In the genomic region with DNA sequence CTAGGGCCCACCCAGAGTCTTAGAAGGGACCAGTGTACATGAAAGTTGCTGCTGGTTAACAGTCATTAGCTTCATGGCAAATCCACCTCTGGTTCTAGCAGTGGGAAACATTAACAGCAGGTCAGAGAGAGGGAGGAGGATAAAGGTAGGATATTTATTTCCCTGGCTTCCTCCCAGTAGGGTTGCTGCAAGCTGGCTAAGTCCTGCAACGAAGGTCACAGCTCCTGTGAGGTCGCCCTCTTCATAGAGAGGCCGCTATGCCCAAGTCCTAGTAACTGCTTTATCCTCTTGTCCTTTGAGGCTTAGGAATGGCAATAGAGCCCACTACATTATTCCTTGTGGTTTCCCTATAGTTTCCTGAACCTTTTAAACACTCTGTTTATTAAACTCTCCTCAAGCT, we compare ENCODE assay signal across 18 cellular contexts.
"Had no signal": no experiment of that assay in that cellular context is flagged by ENCODE, and none has a peak within 500 bp of the region (broad histone marks: within the 10 kb centered on the region; RNA-seq: fewer than 3 reads in every experiment).

No MANE protein-coding gene starts in this region.

- DNase-seq: activated CD4-positive, alpha-beta memory T cell treated with anti-CD3 and anti-CD28 coated beads, Interleukin-2, amount 10 ng/mL, durations not matched to agents 7 days and 5 days; activated effector memory CD4-positive, alpha-beta T cell treated with Interleukin-2 at 50 U/mL for 16 hours; activated T-cell treated with anti-CD3 and anti-CD28 coated beads, Interleukin-2, amount 50 U/mL, for 24 hours; islet precursor cell; lower lobe of right lung; nephron progenitor cell; occipital lobe; stimulated activated naive CD8-positive, alpha-beta T cell treated with anti-CD3 and anti-CD28 coated beads, Interleukin-15, Interleukin-2, amounts not matched to agents 100 U/mL and 50 U/mL, for 24 hours; T-cell; T1000; upper lobe of left lung had no signal

- H3K4me1 Mint-ChIP-seq: activated CD4-positive, alpha-beta memory T cell treated with anti-CD3 and anti-CD28 coated beads, Interleukin-2, amount 10 ng/mL, durations not matched to agents 7 days and 5 days; activated naive CD4-positive, alpha-beta T cell treated with anti-CD3 and anti-CD28 coated beads, Interleukin-2, amount 50 U/mL, for 24 hours; T-cell had no signal

- ATAC-seq: gastroesophageal sphincter; lower lobe of right lung; sciatic nerve; stimulated activated naive CD8-positive, alpha-beta T cell treated with anti-CD3 and anti-CD28 coated beads, Interleukin-15, Interleukin-2, amounts not matched to agents 100 U/mL and 50 U/mL, for 24 hours; T-cell had no signal

- H3K9me3 Mint-ChIP-seq: activated CD4-positive, alpha-beta memory T cell treated with anti-CD3 and anti-CD28 coated beads, Interleukin-2, amount 10 ng/mL, durations not matched to agents 7 days and 5 days; nephron progenitor cell; T-cell had no signal

- H3K36me3 ChIP-seq: adrenal gland, cardiac muscle cell, gastroesophageal sphincter, lower lobe of right lung, prostate gland, upper lobe of left lung had no signal

- H3K4me3 ChIP-seq: adrenal gland, cardiac muscle cell, gastroesophageal sphincter, lower lobe of right lung, prostate gland, upper lobe of left lung had no signal

- H3K4me1 ChIP-seq: adrenal gland, gastroesophageal sphincter, lower lobe of right lung, prostate gland had no signal

- H3K4me3 Mint-ChIP-seq: activated CD4-positive, alpha-beta memory T cell treated with anti-CD3 and anti-CD28 coated beads, Interleukin-2, amount 10 ng/mL, durations not matched to agents 7 days and 5 days; activated naive CD4-positive, alpha-beta T cell treated with anti-CD3 and anti-CD28 coated beads, Interleukin-2, amount 50 U/mL, for 24 hours; activated T-cell treated with anti-CD3 and anti-CD28 coated beads, Interleukin-2, amount 50 U/mL, for 24 hours; mesothelial cell of epicardium; nephron progenitor cell; T-cell had no signal

- H3K27ac Mint-ChIP-seq: activated CD4-positive, alpha-beta memory T cell treated with anti-CD3 and anti-CD28 coated beads, Interleukin-2, amount 10 ng/mL, durations not matched to agents 7 days and 5 days; activated naive CD4-positive, alpha-beta T cell treated with anti-CD3 and anti-CD28 coated beads, Interleukin-2, amount 50 U/mL, for 24 hours; activated T-cell treated with anti-CD3 and anti-CD28 coated beads, Interleukin-2, amount 50 U/mL, for 24 hours; mesothelial cell of epicardium; nephron progenitor cell; T-cell had no signal

- H3K9me3 ChIP-seq: adrenal gland, gastroesophageal sphincter, lower lobe of right lung, prostate gland, upper lobe of left lung had no signal

- H3K27ac ChIP-seq: adrenal gland, cardiac muscle cell, gastroesophageal sphincter, lower lobe of right lung, prostate gland had no signal

- H3K27me3 ChIP-seq: adrenal gland, cardiac muscle cell, gastroesophageal sphincter, upper lobe of left lung had no signal

- H3K36me3 Mint-ChIP-seq: mesothelial cell of epicardium, T-cell had no signal
